In genomic region chr6:158635427-158636073, GRCh38 we compare ENCODE assay signal across 19 cellular contexts. TPM values are rescaled to one million over a fixed set of nuclear protein-coding genes. Genes with fewer than 3 reads are reported as not detected.
A peak's percentile ranks its signal among the peaks of the same experiment; 100 is the strongest.
DNase-seq lines count a peak whose midpoint lies in the region; ATAC-seq and TF ChIP-seq lines count a peak whose summit lies in the region.
"Had no signal": no experiment of that assay in that cellular context is flagged by ENCODE, and none has a peak within 500 bp of the region (broad histone marks: within the 10 kb centered on the region; RNA-seq: fewer than 3 reads in every experiment).

No MANE protein-coding gene starts in this region.

- TF ChIP-seq EP300 in tibial nerve (IDR thresholded peaks at IDR 0.05) = no peak

- peaks cover 4% of the 10 kb centered on the region for H3K4me1 ChIP-seq in endodermal cell (ENCODE audit: control insufficient read depth, insufficient read depth, low read length)
- peaks cover 0 to 19% (median 0%) of the 10 kb centered on the region in 4 donors for H3K4me1 ChIP-seq in tibial nerve
- H3K4me1 ChIP-seq: HAP-1 had no signal

- no peak overlapping the region for H3K4me3 ChIP-seq in endodermal cell (ENCODE audit: low read length)
- H3K4me3 ChIP-seq in tibial nerve = no peak overlapping the region
- H3K4me3 ChIP-seq: HAP-1, left lung, ovary, suprapubic skin had no signal

- no peak overlapping the region for H3K9ac ChIP-seq in endodermal cell (ENCODE audit: extremely low read depth, low read length, poor library complexity, severe bottlenecking)

- peaks cover 59% of the 10 kb centered on the region for H3K4me1 Mint-ChIP-seq in activated naive CD4-positive, alpha-beta T cell treated with anti-CD3 and anti-CD28 coated beads, Interleukin-2, amount 50 U/mL, for 24 hours
- peaks cover 65% of the 10 kb centered on the region for H3K4me1 Mint-ChIP-seq in activated CD4-positive, alpha-beta memory T cell treated with anti-CD3 and anti-CD28 coated beads for 36 hours (ENCODE audit: low read depth)
- H3K4me1 Mint-ChIP-seq in endodermal cell = peaks cover 23% of the 10 kb centered on the region
- peaks cover 65% of the 10 kb centered on the region for H3K4me1 Mint-ChIP-seq in stimulated activated effector memory CD8-positive, alpha-beta T cell treated with anti-CD3 and anti-CD28 coated beads, Interleukin-12 subunit alpha, Interleukin-12 subunit beta, amount 100 ng/mL, for 72 hours

- intact Hi-C loops in activated CD4-positive, alpha-beta memory T cell treated with anti-CD3 and anti-CD28 coated beads for 36 hours (cut with micrococcal nuclease) = no loop called here

- H3K27me3 Mint-ChIP-seq in activated naive CD4-positive, alpha-beta T cell treated with anti-CD3 and anti-CD28 coated beads, Interleukin-2, amount 50 U/mL, for 24 hours = no peaks in the 10 kb centered on the region
- no peaks in the 10 kb centered on the region for H3K27me3 Mint-ChIP-seq in activated CD4-positive, alpha-beta memory T cell treated with anti-CD3 and anti-CD28 coated beads for 36 hours
- no peaks in the 10 kb centered on the region for H3K27me3 Mint-ChIP-seq in endodermal cell (ENCODE audit: insufficient read depth)
- H3K27me3 Mint-ChIP-seq: activated B cell treated with CpG ODN at 0.5 μM for 24 hours had no signal

- H3K27me3 ChIP-seq in endodermal cell (ENCODE audit: control insufficient read depth, insufficient read depth, low read length, poor library complexity, severe bottlenecking) (no peaks in the 10 kb centered on the region), tibial nerve (no peaks in the 10 kb centered on the region)
- H3K27me3 ChIP-seq: left lung, ovary, suprapubic skin had no signal

- no peak for TF ChIP-seq POLR2A in tibial nerve (IDR thresholded peaks at IDR 0.05)

- peaks cover 15% of the 10 kb centered on the region for H3K36me3 Mint-ChIP-seq in activated naive CD4-positive, alpha-beta T cell treated with anti-CD3 and anti-CD28 coated beads, Interleukin-2, amount 50 U/mL, for 24 hours
- H3K36me3 Mint-ChIP-seq in activated CD4-positive, alpha-beta memory T cell treated with anti-CD3 and anti-CD28 coated beads for 36 hours = peaks cover 65% of the 10 kb centered on the region
- H3K36me3 Mint-ChIP-seq in endodermal cell (ENCODE audit: low read depth) = peaks cover 54% of the 10 kb centered on the region
- peaks cover 95% of the 10 kb centered on the region for H3K36me3 Mint-ChIP-seq in stimulated activated effector memory CD8-positive, alpha-beta T cell treated with anti-CD3 and anti-CD28 coated beads, Interleukin-12 subunit alpha, Interleukin-12 subunit beta, amount 100 ng/mL, for 72 hours

- no peak overlapping the region for H3K4me3 Mint-ChIP-seq in activated naive CD4-positive, alpha-beta T cell treated with anti-CD3 and anti-CD28 coated beads, Interleukin-2, amount 50 U/mL, for 24 hours
- no peak overlapping the region for H3K4me3 Mint-ChIP-seq in activated CD4-positive, alpha-beta memory T cell treated with anti-CD3 and anti-CD28 coated beads for 36 hours
- no peak overlapping the region for H3K4me3 Mint-ChIP-seq in endodermal cell
- H3K4me3 Mint-ChIP-seq in stimulated activated effector memory CD8-positive, alpha-beta T cell treated with anti-CD3 and anti-CD28 coated beads, Interleukin-12 subunit alpha, Interleukin-12 subunit beta, amount 100 ng/mL, for 72 hours = no peak overlapping the region
- H3K4me3 Mint-ChIP-seq: activated B cell treated with CpG ODN at 0.5 μM for 24 hours had no signal

- H3K27ac ChIP-seq in endodermal cell (ENCODE audit: low read depth, low read length) (no peak overlapping the region), tibial nerve (no peak overlapping the region)
- H3K27ac ChIP-seq: epithelial cell of prostate, left lung, ovary, suprapubic skin had no signal

- H3K9me3 ChIP-seq in endodermal cell (ENCODE audit: control insufficient read depth, low read length) (no peaks in the 10 kb centered on the region), tibial nerve (no peaks in the 10 kb centered on the region)
- H3K9me3 ChIP-seq: HAP-1, left lung, ovary, suprapubic skin had no signal

- TF ChIP-seq CTCF in endodermal cell (conservative IDR thresholded peaks at IDR 0.05) = no peak
- TF ChIP-seq CTCF in tibial nerve (IDR thresholded peaks at IDR 0.05) = no peak

- H3K27ac Mint-ChIP-seq in activated naive CD4-positive, alpha-beta T cell treated with anti-CD3 and anti-CD28 coated beads, Interleukin-2, amount 50 U/mL, for 24 hours = peak overlapping the region; percentile 70
- H3K27ac Mint-ChIP-seq in activated CD4-positive, alpha-beta memory T cell treated with anti-CD3 and anti-CD28 coated beads for 36 hours = peak overlapping the region; percentile 70
- H3K27ac Mint-ChIP-seq in endodermal cell = peak overlapping the region; percentile 57
- peak overlapping the region; percentile 84 for H3K27ac Mint-ChIP-seq in stimulated activated effector memory CD8-positive, alpha-beta T cell treated with anti-CD3 and anti-CD28 coated beads, Interleukin-12 subunit alpha, Interleukin-12 subunit beta, amount 100 ng/mL, for 72 hours
- H3K27ac Mint-ChIP-seq: activated B cell treated with CpG ODN at 0.5 μM for 24 hours had no signal

- H3K36me3 ChIP-seq in endodermal cell (ENCODE audit: control insufficient read depth, insufficient read depth, low read length) = peaks cover 64% of the 10 kb centered on the region
- peaks cover 0 to 74% (median 34%) of the 10 kb centered on the region in 3 donors for H3K36me3 ChIP-seq in tibial nerve
- H3K36me3 ChIP-seq: ovary had no signal

- POLR2A ChIA-PET in activated CD4-positive, alpha-beta memory T cell treated with anti-CD3 and anti-CD28 coated beads for 36 hours (lab: Charles Lee) = interaction anchor here (1.3 to 1.6 kb wide), 2 partner anchors 9 to 14 kb away, joined by 3 to 5 read pairs; partner anchors contain the start of genes DYNLT1 and SYTL3

- 88 to 100% methylated on average over 1 to 6 of the region's 7 CpGs for WGBS in endodermal cell (ENCODE audit: insufficient coverage in 1 of 2, insufficient read length in 1 of 2), 2 experiments
- WGBS in tibial nerve, 2 donors = 84 to 88% methylated on average over 7 of the region's 7 CpGs

- H3K9me3 Mint-ChIP-seq in activated naive CD4-positive, alpha-beta T cell treated with anti-CD3 and anti-CD28 coated beads, Interleukin-2, amount 50 U/mL, for 24 hours = no peaks in the 10 kb centered on the region
- no peaks in the 10 kb centered on the region for H3K9me3 Mint-ChIP-seq in activated CD4-positive, alpha-beta memory T cell treated with anti-CD3 and anti-CD28 coated beads for 36 hours
- no peaks in the 10 kb centered on the region for H3K9me3 Mint-ChIP-seq in endodermal cell
- no peaks in the 10 kb centered on the region for H3K9me3 Mint-ChIP-seq in stimulated activated effector memory CD8-positive, alpha-beta T cell treated with anti-CD3 and anti-CD28 coated beads, Interleukin-12 subunit alpha, Interleukin-12 subunit beta, amount 100 ng/mL, for 72 hours
- H3K9me3 Mint-ChIP-seq: activated B cell treated with CpG ODN at 0.5 μM for 24 hours had no signal

- ATAC-seq in stimulated activated effector memory CD8-positive, alpha-beta T cell treated with anti-CD3 and anti-CD28 coated beads, Interleukin-12 subunit alpha, Interleukin-12 subunit beta, amount 100 ng/mL, for 72 hours = no peak
- ATAC-seq: left lung had no signal

- DNase-seq in activated naive CD4-positive, alpha-beta T cell treated with Interleukin-2 at 50 U/mL for 16 hours = no peak
- DNase-seq in activated CD4-positive, alpha-beta memory T cell treated with anti-CD3 and anti-CD28 coated beads for 36 hours = no peak
- DNase-seq in endodermal cell = no peak
- no peak for DNase-seq in stimulated activated effector memory CD8-positive, alpha-beta T cell treated with anti-CD3 and anti-CD28 coated beads, Interleukin-12 subunit alpha, Interleukin-12 subunit beta, amount 100 ng/mL, for 72 hours (ENCODE audit: low spot score in 2 of 2)
- no peak for DNase-seq in tibial nerve (ENCODE audit: low spot score in 2 of 2)
- no peak for DNase-seq in NCI-H128 (lab: John Stamatoyannopoulos, UW; ENCODE audit: unreplicated experiment)
- no peak for DNase-seq in NCI-H226
- DNase-seq: activated B cell treated with CpG ODN at 0.5 μM for 24 hours; cortex of kidney; KG1; NCI-H1105; RPMI8226; stimulated activated CD4-positive, alpha-beta T cell treated with anti-CD3 and anti-CD28 coated beads, Interleukin-2, amount 100 ng/mL, for 48 hours had no signal

- CTCF ChIA-PET in activated CD4-positive, alpha-beta memory T cell treated with anti-CD3 and anti-CD28 coated beads for 36 hours (lab: Charles Lee) = no interaction called here

RNA-seq across cellular contexts. Expression of gene DYNLT1, which starts 9.0 kb away (rescaled TPM):
- total RNA-seq in activated CD4-positive, alpha-beta memory T cell treated with anti-CD3 and anti-CD28 coated beads for 36 hours = 100 to 1,000 TPM; 117 to 120 TPM
- total RNA-seq in endodermal cell (100 to 1,000 TPM; 112 to 148 TPM), tibial nerve (10 to 100 TPM; 36.6 to 80.0 (median 49.1) TPM)
- 172 TPM for polyA plus RNA-seq in endodermal cell (2013, experiment 1 of 2)
- 168 TPM for polyA plus RNA-seq in endodermal cell (2013, experiment 2 of 2)

RNA-seq across cellular contexts. Expression of gene SYTL3, which starts 14.3 kb away (rescaled TPM):
- total RNA-seq in activated CD4-positive, alpha-beta memory T cell treated with anti-CD3 and anti-CD28 coated beads for 36 hours = 100 to 1,000 TPM; 181 to 186 TPM
- under 1 TPM; 0.58 to 0.79 TPM for total RNA-seq in endodermal cell
- 0.46 TPM for polyA plus RNA-seq in endodermal cell (2013, experiment 1 of 2)
- 0.50 TPM for polyA plus RNA-seq in endodermal cell (2013, experiment 2 of 2)
- 1 to 10 TPM; 1.3 to 6.7 (median 3.6) TPM for total RNA-seq in tibial nerve

Comparison
In these comparisons a context has a peak if more than half of its experiments do, and no peak if none do; other contexts are left out.
1. RNA of gene SYTL3, which starts 14.3 kb away (total RNA-seq): 181 to 186 TPM in activated CD4-positive, alpha-beta memory T cell treated with anti-CD3 and anti-CD28 coated beads for 36 hours; 1.3 to 6.7 TPM in tibial nerve and 0.58 to 0.79 TPM in endodermal cell; every median in the first group is over 10 times any median in the second.
2. Peak in every context shown above with its lines, with median percentiles within 50 percentile points of each other: H3K27ac Mint-ChIP-seq.